Comparison of ENCODE assay signal across 8 cellular contexts in the genomic region with DNA sequence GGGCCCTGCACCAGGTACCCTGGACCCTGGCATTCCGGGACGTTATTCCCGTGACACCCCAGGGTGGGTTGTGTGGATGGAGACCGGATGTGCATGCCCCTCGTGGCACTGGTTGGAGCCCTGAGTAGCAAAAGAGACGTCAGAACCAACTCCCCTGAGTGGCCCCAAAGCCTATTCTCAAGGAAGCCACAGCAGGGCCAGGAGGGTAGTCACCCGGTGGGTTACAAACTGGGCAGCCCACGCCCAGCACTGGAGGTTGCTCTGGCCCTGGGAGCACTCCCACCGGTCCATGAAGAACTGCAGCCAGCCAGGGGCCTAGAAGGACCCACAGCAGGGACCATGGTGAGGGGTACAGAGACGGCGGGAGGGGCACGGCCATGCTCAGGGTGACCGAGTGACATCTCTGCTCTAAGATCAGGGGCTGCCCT. TPM values are rescaled to one million over a fixed set of nuclear protein-coding genes. Genes with fewer than 3 reads are reported as not detected.
A peak's percentile ranks its signal among the peaks of the same experiment; 100 is the strongest.
DNase-seq lines count a peak whose midpoint lies in the region; ATAC-seq and TF ChIP-seq lines count a peak whose summit lies in the region.

No MANE protein-coding gene starts in this region.

- ATAC-seq in right cardiac atrium = peak in 1 of 2 donors; percentile 0
- ATAC-seq in stimulated activated naive CD8-positive, alpha-beta T cell treated with anti-CD3 and anti-CD28 coated beads, Interleukin-15, amount 100 ng/mL, for 72 hours = peak; percentile 50

- DNase-seq in activated CD4-positive, alpha-beta T cell treated with anti-CD3 and anti-CD28 coated beads for 48 hours = peak; percentile 64
- DNase-seq in activated CD4-positive, alpha-beta T cell treated with anti-CD3 and anti-CD28 coated beads for 4 hours = no peak
- DNase-seq in activated CD4-positive, alpha-beta T cell treated with anti-CD3 and anti-CD28 coated beads, Interleukin-2, amount 50 U/mL, for 48 hours = peak; percentile 49 to 60
- DNase-seq in right cardiac atrium = peak in 1 of 3 donors; percentile 74
- DNase-seq in stimulated activated naive CD8-positive, alpha-beta T cell treated with anti-CD3 and anti-CD28 coated beads, Interleukin-15, amount 100 ng/mL, for 72 hours = peak; percentile 46 to 60
- DNase-seq in ovary = no peak
- DNase-seq in middle frontal gyrus (ENCODE audit: extremely low spot score, low spot score) = no peak
- no peak for DNase-seq in globus pallidus (ENCODE audit: low spot score)

- H3K4me3 Mint-ChIP-seq in stimulated activated naive CD8-positive, alpha-beta T cell treated with anti-CD3 and anti-CD28 coated beads, Interleukin-15, amount 100 ng/mL, for 72 hours = peak overlapping the region; percentile 89 to 92

- H3K27me3 ChIP-seq in right cardiac atrium (ENCODE audit: control insufficient read depth, insufficient read depth) = no peaks in the 10 kb centered on the region
- H3K27me3 ChIP-seq in ovary = no peaks in the 10 kb centered on the region

- H3K27ac Mint-ChIP-seq in stimulated activated naive CD8-positive, alpha-beta T cell treated with anti-CD3 and anti-CD28 coated beads, Interleukin-15, amount 100 ng/mL, for 72 hours = peak overlapping the region; percentile 89 to 92

- H3K27me3 Mint-ChIP-seq in stimulated activated naive CD8-positive, alpha-beta T cell treated with anti-CD3 and anti-CD28 coated beads, Interleukin-15, amount 100 ng/mL, for 72 hours = no peaks in the 10 kb centered on the region

- H3K27ac ChIP-seq in right cardiac atrium (ENCODE audit: low read length) (peak overlapping the region; percentile 73), ovary (peak overlapping the region in 1 of 2 donors; percentile 49)

- TF ChIP-seq EP300 in ovary (IDR thresholded peaks at IDR 0.05) = no peak

- peak overlapping the region; percentile 4 for H3K4me3 ChIP-seq in right cardiac atrium (ENCODE audit: low read length)
- no peak overlapping the region for H3K4me3 ChIP-seq in ovary

- 37% methylated on average over 13 of the region's 13 CpGs for WGBS in right cardiac atrium
- 59 to 81% (median 63%) methylated on average over 13 of the region's 13 CpGs for WGBS in ovary, 3 donors

- TF ChIP-seq CTCF in ovary (IDR thresholded peaks at IDR 0.05) = no peak

- no peaks in the 10 kb centered on the region for H3K36me3 ChIP-seq in ovary

- no peak for TF ChIP-seq POLR2A in ovary (IDR thresholded peaks at IDR 0.05)

- H3K4me1 ChIP-seq in right cardiac atrium (ENCODE audit: control insufficient read depth, insufficient read depth, low read length) = peaks cover 6% of the 10 kb centered on the region
- H3K4me1 ChIP-seq in ovary (ENCODE audit: insufficient read depth) = peaks cover 22% of the 10 kb centered on the region

- H3K9me3 ChIP-seq in right cardiac atrium (ENCODE audit: control insufficient read depth, low read length) = no peaks in the 10 kb centered on the region
- no peaks in the 10 kb centered on the region for H3K9me3 ChIP-seq in ovary

- peaks cover 86% of the 10 kb centered on the region for H3K4me1 Mint-ChIP-seq in stimulated activated naive CD8-positive, alpha-beta T cell treated with anti-CD3 and anti-CD28 coated beads, Interleukin-15, amount 100 ng/mL, for 72 hours

- H3K9me3 Mint-ChIP-seq in stimulated activated naive CD8-positive, alpha-beta T cell treated with anti-CD3 and anti-CD28 coated beads, Interleukin-15, amount 100 ng/mL, for 72 hours = no peaks in the 10 kb centered on the region

- intact Hi-C loops in right cardiac atrium (cut with DNase I) (no loop called here), ovary (cut with DNase I) (no loop called here)

RNA-seq across cellular contexts. Expression of gene KLF16, which starts 7.5 kb away (rescaled TPM):
- total RNA-seq in right cardiac atrium = 10 to 100 TPM in 1 of 4 donors, 1 to 10 TPM in 3; 6.4 to 11.1 (median 7.3) TPM
- 4.5 TPM for polyA plus RNA-seq in right cardiac atrium
- 10 to 100 TPM in 6 of 7 donors, 1 to 10 TPM in 1; 4.2 to 26.6 (median 14.4) TPM for total RNA-seq in ovary
- 1 to 10 TPM in 1 of 2 donors, under 1 TPM in 1; 0.63 to 5.4 TPM for polyA plus RNA-seq in ovary

RNA-seq across cellular contexts. Expression of gene REXO1, which starts 7.6 kb away (rescaled TPM):
- total RNA-seq in right cardiac atrium (10 to 100 TPM; 12.8 to 22.1 (median 17.4) TPM), ovary (10 to 100 TPM; 14.9 to 46.7 (median 30.4) TPM)
- polyA plus RNA-seq in right cardiac atrium (15.3 TPM), ovary (10 to 100 TPM in 1 of 2 donors, 1 to 10 TPM in 1; 4.8 to 21.5 TPM)

RNA-seq across cellular contexts. Expression of gene ABHD17A, which starts 29.5 kb away (rescaled TPM):
- total RNA-seq in right cardiac atrium (10 to 100 TPM; 64.4 to 71.3 (median 68.3) TPM), ovary (10 to 100 TPM; 54.2 to 87.3 (median 65.4) TPM)
- polyA plus RNA-seq in right cardiac atrium (96.0 TPM), ovary (10 to 100 TPM in 1 of 2 donors, under 1 TPM in 1; 0.57 to 65.6 TPM)

RNA-seq across cellular contexts. Expression of gene ATP8B3, which starts 43.8 kb away (rescaled TPM):
- total RNA-seq in right cardiac atrium = 1 to 10 TPM in 3 of 4 donors, under 1 TPM in 1; 0.53 to 1.9 (median 1.5) TPM
- polyA plus RNA-seq in right cardiac atrium = 0.97 TPM
- total RNA-seq in ovary = 1 to 10 TPM in 5 of 7 donors, under 1 TPM in 2; 0.72 to 3.2 (median 2.1) TPM
- 1 to 10 TPM in 1 of 2 donors, under 1 TPM in 1; 0.91 to 1.5 TPM for polyA plus RNA-seq in ovary

RNA-seq across cellular contexts. Expression of gene ADAT3, which starts 49.4 kb away (rescaled TPM):
- total RNA-seq in right cardiac atrium (1 to 10 TPM; 1.2 to 2.7 (median 2.0) TPM), ovary (10 to 100 TPM in 1 of 7 donors, 1 to 10 TPM in 6; 2.6 to 13.7 (median 4.6) TPM)
- polyA plus RNA-seq in right cardiac atrium (1.8 TPM), ovary (1 to 10 TPM in 1 of 2 donors, not detected in 1; 2.3 TPM)

Comparison
In these comparisons a context has a peak if more than half of its experiments do, and no peak if none do; other contexts are left out.
1. DNase-seq: peak in activated CD4-positive, alpha-beta T cell treated with anti-CD3 and anti-CD28 coated beads for 48 hours (single experiment), activated CD4-positive, alpha-beta T cell treated with anti-CD3 and anti-CD28 coated beads, Interleukin-2, amount 50 U/mL, for 48 hours (2 of 2) and stimulated activated naive CD8-positive, alpha-beta T cell treated with anti-CD3 and anti-CD28 coated beads, Interleukin-15, amount 100 ng/mL, for 72 hours (2 of 2); none in activated CD4-positive, alpha-beta T cell treated with anti-CD3 and anti-CD28 coated beads for 4 hours (0 of 2), ovary (0 of 5), middle frontal gyrus (single experiment) and globus pallidus (single experiment).